8 cellular contexts compared by ENCODE assay signal in the genomic region with DNA sequence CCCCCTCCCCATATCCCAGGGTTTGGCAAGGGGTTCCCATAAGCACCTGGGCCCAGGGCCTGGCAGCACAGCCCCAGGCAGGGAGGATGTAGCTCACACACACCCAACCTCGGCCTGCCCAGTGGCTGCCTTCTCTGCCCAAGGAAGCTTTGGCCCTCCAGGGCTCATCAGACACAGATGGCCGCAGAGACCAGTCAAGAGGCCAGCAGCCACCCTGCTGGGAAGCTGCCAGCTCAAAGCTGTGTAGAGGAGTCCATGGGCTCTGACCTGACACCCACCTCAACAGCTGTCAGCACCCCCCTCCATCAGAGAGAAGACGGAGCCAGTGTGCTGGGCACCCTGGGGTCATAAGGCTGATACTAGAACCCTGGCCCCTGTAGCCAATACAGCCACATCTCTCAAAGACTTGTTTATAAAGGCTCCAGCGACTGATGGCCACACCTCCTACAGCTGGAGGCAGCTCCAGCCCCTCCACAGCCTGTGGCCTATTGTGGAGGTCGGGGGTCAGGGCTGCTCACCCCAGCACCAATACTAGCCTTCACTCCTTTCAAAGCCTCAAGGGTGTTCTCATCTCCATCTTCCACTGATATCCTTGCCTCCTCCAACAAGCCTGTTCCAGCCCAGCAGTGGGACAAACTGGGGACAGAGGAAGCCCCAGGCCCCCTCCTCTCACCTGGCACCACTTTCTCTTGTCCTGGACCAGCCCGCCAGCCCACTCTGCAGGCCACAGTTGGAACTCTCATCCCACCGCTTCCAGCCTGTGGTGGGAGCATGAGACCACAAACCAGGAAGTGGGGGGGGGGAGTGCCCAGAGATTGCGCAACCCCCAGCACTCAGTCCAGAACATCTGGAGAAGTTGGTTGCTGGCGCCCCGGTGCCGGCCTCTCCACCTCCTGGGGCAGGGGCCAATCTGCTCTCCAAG. TPM values are rescaled to one million over a fixed set of nuclear protein-coding genes. Genes with fewer than 3 reads are reported as not detected.
DNase-seq lines count a peak whose midpoint lies in the region; ATAC-seq, FAIRE-seq and TF ChIP-seq lines count a peak whose summit lies in the region.

No MANE protein-coding gene starts in this region.

- POLR2A ChIA-PET in activated CD4-positive, alpha-beta T cell treated with anti-CD3 and anti-CD28 coated beads, Interleukin-2, amount 10 ng/mL, durations not matched to agents 7 days and 5 days (lab: Charles Lee): no interaction called here
- POLR2A ChIA-PET in endothelial cell of umbilical vein (lab: Charles Lee): no interaction called here

- no peak overlapping the region for H3K4me3 ChIP-seq in endothelial cell of umbilical vein (replicated peaks in 1 of 3; ENCODE audit: insufficient read depth in 1 of 3, low read depth in 1 of 3, low read length in 3 of 3)

- no peak overlapping the region for H3K4me2 ChIP-seq in endothelial cell of umbilical vein (ENCODE audit: insufficient read depth, low read length)

- BruUV-seq in endothelial cell of umbilical vein (replicated peaks; lab: Mats Ljungman, UMichigan): no TSS peak

- H3K36me3 Mint-ChIP-seq in activated CD4-positive, alpha-beta T cell treated with anti-CD3 and anti-CD28 coated beads, Interleukin-2, amount 10 ng/mL, durations not matched to agents 7 days and 5 days (ENCODE audit: low read depth): peaks cover 5% of the 10 kb centered on the region
- no peaks in the 10 kb centered on the region for H3K36me3 Mint-ChIP-seq in nephron (ENCODE audit: low read depth)

- ATAC-seq in GM19328 (IDR thresholded peaks at IDR 0.05; ENCODE audit: unreplicated experiment): no peak
- no peak for ATAC-seq in GM21619 (IDR thresholded peaks at IDR 0.05; ENCODE audit: unreplicated experiment)

- H3K9me3 Mint-ChIP-seq in activated CD4-positive, alpha-beta T cell treated with anti-CD3 and anti-CD28 coated beads, Interleukin-2, amount 10 ng/mL, durations not matched to agents 7 days and 5 days: no peaks in the 10 kb centered on the region
- no peaks in the 10 kb centered on the region for H3K9me3 Mint-ChIP-seq in nephron

- dilution Hi-C loops in endothelial cell of umbilical vein (cut with MboI; ENCODE audit: extremely low pct_ligation_motif_present, low sequenced_read_pairs): no loop called here

- peaks cover 32% of the 10 kb centered on the region for H3K4me1 Mint-ChIP-seq in activated CD4-positive, alpha-beta T cell treated with anti-CD3 and anti-CD28 coated beads, Interleukin-2, amount 10 ng/mL, durations not matched to agents 7 days and 5 days
- H3K4me1 Mint-ChIP-seq in nephron: peaks cover 37% of the 10 kb centered on the region

- peak; percentile 19 for DNase-seq in activated CD4-positive, alpha-beta T cell treated with anti-CD3 and anti-CD28 coated beads, Interleukin-2, amount 10 ng/mL, durations not matched to agents 7 days and 5 days
- no peak for DNase-seq in activated CD4-positive, alpha-beta T cell treated with anti-CD3 and anti-CD28 coated beads for 1 hour
- peak; percentile 54 for DNase-seq in RPMI8226
- peak; percentile 41 for DNase-seq in endothelial cell of umbilical vein (ENCODE audit: low read depth, low spot score)
- DNase-seq in activated CD8-positive, alpha-beta memory T cell treated with anti-CD3 and anti-CD28 coated beads for 24 hours: no peak

- peak overlapping the region; percentile 92 for H3K27ac ChIP-seq in endothelial cell of umbilical vein (ENCODE audit: insufficient read depth, low read depth, low read length)

- H3K9ac ChIP-seq in endothelial cell of umbilical vein (replicated peaks; ENCODE audit: extremely low read depth, insufficient read depth, low read length): peak overlapping the region; percentile 32

- H3K4me3 Mint-ChIP-seq in activated CD4-positive, alpha-beta T cell treated with anti-CD3 and anti-CD28 coated beads, Interleukin-2, amount 10 ng/mL, durations not matched to agents 7 days and 5 days: no peak overlapping the region
- H3K4me3 Mint-ChIP-seq in nephron: peak overlapping the region; percentile 76 to 86 (median 85)

- FAIRE-seq in endothelial cell of umbilical vein (lab: Jason Lieb, UNC): peak; percentile 33

- H2AFZ ChIP-seq in endothelial cell of umbilical vein (ENCODE audit: low read depth, low read length): no peak overlapping the region

- peaks cover 4 to 6% of the 10 kb centered on the region in 2 experiments for H3K36me3 ChIP-seq in endothelial cell of umbilical vein (ENCODE audit: control insufficient read depth in 2 of 2, extremely low read depth in 1 of 2, insufficient read depth in 2 of 2, low read length in 2 of 2)

- intact Hi-C loops in endothelial cell of umbilical vein (cut with micrococcal nuclease): loop anchor here (1.0 to 2.0 kb wide), 2 partner anchors 8 to 23 kb away; a partner anchor contains a TSS

- peaks cover 30% of the 10 kb centered on the region for H3K27me3 Mint-ChIP-seq in activated CD4-positive, alpha-beta T cell treated with anti-CD3 and anti-CD28 coated beads, Interleukin-2, amount 10 ng/mL, durations not matched to agents 7 days and 5 days
- no peaks in the 10 kb centered on the region for H3K27me3 Mint-ChIP-seq in nephron (ENCODE audit: low read depth)

- H3K79me2 ChIP-seq in endothelial cell of umbilical vein (ENCODE audit: control insufficient read depth, insufficient read depth, low read length): peaks cover 15% of the 10 kb centered on the region

- CTCF ChIA-PET in activated CD4-positive, alpha-beta T cell treated with anti-CD3 and anti-CD28 coated beads, Interleukin-2, amount 10 ng/mL, durations not matched to agents 7 days and 5 days (lab: Charles Lee): interaction anchor here (1.0 to 7.0 kb wide), 6 partner anchors 9 to 22 kb away, joined by 3 to 44 read pairs (median 4); a partner anchor contains a TSS
- CTCF ChIA-PET in endothelial cell of umbilical vein (lab: Charles Lee): interaction anchor here (0.5 to 18.5 kb wide), 4 partner anchors 10 to 1853 kb away, joined by 4 to 790 read pairs (median 34); no protein-coding TSS in a partner anchor

- TF ChIP-seq POLR2A in endothelial cell of umbilical vein (IDR thresholded peaks at IDR 0.05; ENCODE audit: low read depth, low read length): no peak

- H3K27me3 ChIP-seq in endothelial cell of umbilical vein (ENCODE audit: control insufficient read depth in 2 of 2, insufficient read depth in 2 of 2, low read length in 2 of 2): no peaks in the 10 kb centered on the region

- peak in 1 of 2 donors; percentile 22 for TF ChIP-seq CTCF in endothelial cell of umbilical vein (IDR thresholded peaks at IDR 0.05; ENCODE audit: extremely low read depth in 1 of 2, insufficient read depth in 1 of 2, low read depth in 1 of 2, low read length in 2 of 2)
- TF ChIP-seq CTCF in nephron (IDR thresholded peaks at IDR 0.05; ENCODE audit: unreplicated experiment in 3 of 3): no peak

- peak overlapping the region; percentile 69 for H3K27ac Mint-ChIP-seq in activated CD4-positive, alpha-beta T cell treated with anti-CD3 and anti-CD28 coated beads, Interleukin-2, amount 10 ng/mL, durations not matched to agents 7 days and 5 days
- H3K27ac Mint-ChIP-seq in nephron: peak overlapping the region; percentile 71 to 87 (median 86)

- H3K4me1 ChIP-seq in endothelial cell of umbilical vein (ENCODE audit: control insufficient read depth, extremely low read depth, insufficient read depth, low read length): peaks cover 41% of the 10 kb centered on the region

- no peaks in the 10 kb centered on the region for H3K9me1 ChIP-seq in endothelial cell of umbilical vein (replicated peaks; ENCODE audit: control insufficient read depth, extremely low read depth, insufficient read depth, low read length)

- no peaks in the 10 kb centered on the region for H4K20me1 ChIP-seq in endothelial cell of umbilical vein (replicated peaks; ENCODE audit: control insufficient read depth, extremely low read depth, insufficient read depth, low read length)

- H3K9me3 ChIP-seq in endothelial cell of umbilical vein (replicated peaks; ENCODE audit: control insufficient read depth, insufficient read depth, low read length): no peaks in the 10 kb centered on the region

RNA-seq across cellular contexts. Expression of a gene that starts 2.2 kb away (rescaled TPM):
- 10 to 100 TPM; 47.2 to 52.6 TPM for total RNA-seq in activated CD4-positive, alpha-beta T cell treated with anti-CD3 and anti-CD28 coated beads, Interleukin-2, amount 10 ng/mL, durations not matched to agents 7 days and 5 days
- 68.1 and 70.5 TPM in 2 replicates for total RNA-seq in endothelial cell of umbilical vein
- polyA plus RNA-seq in endothelial cell of umbilical vein: 140 and 178 TPM in 2 replicates
- polyA plus RNA-seq in endothelial cell of umbilical vein (2011; cell fraction: cytosol; rRNA removed): 54.6 and 92.5 TPM in 2 replicates
- polyA plus RNA-seq in endothelial cell of umbilical vein (2011; cell fraction: nucleus; rRNA removed): 26.0 and 26.1 TPM in 2 replicates
- polyA plus RNA-seq in endothelial cell of umbilical vein (2012): 48.5 and 63.0 TPM in 2 replicates
- polyA minus RNA-seq in endothelial cell of umbilical vein: 16.4 and 18.6 TPM in 2 replicates
- polyA minus RNA-seq in endothelial cell of umbilical vein (2011; cell fraction: cytosol; rRNA and poly(A)+ RNA removed): 38.9 TPM
- polyA minus RNA-seq in endothelial cell of umbilical vein (2011; cell fraction: nucleus; rRNA and poly(A)+ RNA removed): 4.2 and 14.6 TPM in 2 replicates

RNA-seq across cellular contexts. Expression of a gene that starts 3.4 kb away (rescaled TPM):
- under 1 TPM in 1 of 2 experiments, not detected in 1; 0.10 TPM for total RNA-seq in activated CD4-positive, alpha-beta T cell treated with anti-CD3 and anti-CD28 coated beads, Interleukin-2, amount 10 ng/mL, durations not matched to agents 7 days and 5 days
- 55.1 and 57.0 TPM in 2 replicates for total RNA-seq in endothelial cell of umbilical vein
- polyA plus RNA-seq in endothelial cell of umbilical vein: 113 and 137 TPM in 2 replicates
- polyA plus RNA-seq in endothelial cell of umbilical vein (2011; cell fraction: cytosol; rRNA removed): 36.3 and 43.7 TPM in 2 replicates
- polyA plus RNA-seq in endothelial cell of umbilical vein (2011; cell fraction: nucleus; rRNA removed): 340 and 426 TPM in 2 replicates
- polyA plus RNA-seq in endothelial cell of umbilical vein (2012): 43.3 and 52.5 TPM in 2 replicates
- polyA minus RNA-seq in endothelial cell of umbilical vein: 67.9 and 77.9 TPM in 2 replicates
- polyA minus RNA-seq in endothelial cell of umbilical vein (2011; cell fraction: cytosol; rRNA and poly(A)+ RNA removed): 5.2 TPM
- polyA minus RNA-seq in endothelial cell of umbilical vein (2011; cell fraction: nucleus; rRNA and poly(A)+ RNA removed): 70.9 and 84.9 TPM in 2 replicates

RNA-seq across cellular contexts. Expression of a gene that starts 22.2 kb away (rescaled TPM):
- total RNA-seq in activated CD4-positive, alpha-beta T cell treated with anti-CD3 and anti-CD28 coated beads, Interleukin-2, amount 10 ng/mL, durations not matched to agents 7 days and 5 days: 10 to 100 TPM; 41.1 to 45.6 TPM
- total RNA-seq in endothelial cell of umbilical vein: 41.8 and 50.2 TPM in 2 replicates
- 42.1 and 49.6 TPM in 2 replicates for polyA plus RNA-seq in endothelial cell of umbilical vein
- polyA plus RNA-seq in endothelial cell of umbilical vein (2011; cell fraction: cytosol; rRNA removed): 76.4 and 84.8 TPM in 2 replicates
- 28.5 and 33.5 TPM in 2 replicates for polyA plus RNA-seq in endothelial cell of umbilical vein (2011; cell fraction: nucleus; rRNA removed)
- 54.9 and 59.2 TPM in 2 replicates for polyA plus RNA-seq in endothelial cell of umbilical vein (2012)
- 18.4 and 18.6 TPM in 2 replicates for polyA minus RNA-seq in endothelial cell of umbilical vein
- polyA minus RNA-seq in endothelial cell of umbilical vein (2011; cell fraction: cytosol; rRNA and poly(A)+ RNA removed): 18.6 TPM
- 3.8 and 4.0 TPM in 2 replicates for polyA minus RNA-seq in endothelial cell of umbilical vein (2011; cell fraction: nucleus; rRNA and poly(A)+ RNA removed)

RNA-seq across cellular contexts. Expression of a gene that starts 22.4 kb away (rescaled TPM):
- total RNA-seq in activated CD4-positive, alpha-beta T cell treated with anti-CD3 and anti-CD28 coated beads, Interleukin-2, amount 10 ng/mL, durations not matched to agents 7 days and 5 days: 10 to 100 TPM; 31.5 to 35.8 TPM
- total RNA-seq in endothelial cell of umbilical vein: 18.4 and 20.6 TPM in 2 replicates
- 28.0 and 33.2 TPM in 2 replicates for polyA plus RNA-seq in endothelial cell of umbilical vein
- 32.9 and 42.4 TPM in 2 replicates for polyA plus RNA-seq in endothelial cell of umbilical vein (2011; cell fraction: cytosol; rRNA removed)
- 11.6 and 12.5 TPM in 2 replicates for polyA plus RNA-seq in endothelial cell of umbilical vein (2011; cell fraction: nucleus; rRNA removed)
- polyA plus RNA-seq in endothelial cell of umbilical vein (2012): 25.5 and 35.5 TPM in 2 replicates
- polyA minus RNA-seq in endothelial cell of umbilical vein: 17.6 and 17.7 TPM in 2 replicates
- polyA minus RNA-seq in endothelial cell of umbilical vein (2011; cell fraction: cytosol; rRNA and poly(A)+ RNA removed): 34.3 TPM
- polyA minus RNA-seq in endothelial cell of umbilical vein (2011; cell fraction: nucleus; rRNA and poly(A)+ RNA removed): 2.9 and 3.4 TPM in 2 replicates

Comparison
In these comparisons a context has a peak if more than half of its experiments do, and no peak if none do; other contexts are left out.
1. DNase-seq: peak in activated CD4-positive, alpha-beta T cell treated with anti-CD3 and anti-CD28 coated beads, Interleukin-2, amount 10 ng/mL, durations not matched to agents 7 days and 5 days (single experiment), RPMI8226 (single experiment) and endothelial cell of umbilical vein (single experiment); none in activated CD4-positive, alpha-beta T cell treated with anti-CD3 and anti-CD28 coated beads for 1 hour (single experiment) and activated CD8-positive, alpha-beta memory T cell treated with anti-CD3 and anti-CD28 coated beads for 24 hours (single experiment).
2. RNA of a gene that starts 3.4 kb away (total RNA-seq): 55.1 to 57.0 TPM in endothelial cell of umbilical vein; 0.10 TPM in activated CD4-positive, alpha-beta T cell treated with anti-CD3 and anti-CD28 coated beads, Interleukin-2, amount 10 ng/mL, durations not matched to agents 7 days and 5 days; every median in the first group is over 10 times any median in the second.